In genomic region chr20:25221592-25222460, GRCh38 we compare ENCODE assay signal across 13 cellular contexts. TPM values are rescaled to one million over a fixed set of nuclear protein-coding genes. Genes with fewer than 3 reads are reported as not detected.
DNase-seq lines count a peak whose midpoint lies in the region; ATAC-seq, FAIRE-seq and TF ChIP-seq lines count a peak whose summit lies in the region.
"Had no signal": no experiment of that assay in that cellular context is flagged by ENCODE, and none has a peak within 500 bp of the region (broad histone marks: within the 10 kb centered on the region; RNA-seq: fewer than 3 reads in every experiment).

No MANE protein-coding gene starts in this region.

- no peak for DNase-seq in HepG2 (ENCODE audit: low spot score)
- no peak for DNase-seq in right lobe of liver
- DNase-seq in mammary epithelial cell, result no peak
- peak; percentile 75 for DNase-seq in mesenteric fat pad (ENCODE audit: low spot score)
- DNase-seq in T1000 (lab: John Stamatoyannopoulos, UW), result no peak
- DNase-seq: activated naive CD8-positive, alpha-beta T cell treated with anti-CD3 and anti-CD28 coated beads for 36 hours; natural killer cell; NK-92 treated with Interleukin-12 subunit alpha and Interleukin-12 subunit beta, amount 100 ng/mL, for 24 hours; small intestine had no signal

- H3K4me2 ChIP-seq in HepG2 (ENCODE audit: low read depth, low read length), result no peak overlapping the region
- no peak overlapping the region for H3K4me2 ChIP-seq in mammary epithelial cell (ENCODE audit: insufficient read depth, low read depth, low read length)

- no peak overlapping the region for H3K4me3 ChIP-seq in HepG2 (replicated peaks in 1 of 3; ENCODE audit: insufficient read depth in 1 of 3, low read depth in 2 of 3, low read length in 3 of 3)
- no peak overlapping the region for H3K4me3 ChIP-seq in right lobe of liver
- H3K4me3 ChIP-seq in mammary epithelial cell (replicated peaks in 1 of 3; ENCODE audit: insufficient read depth in 1 of 3, low read depth in 2 of 3, low read length in 3 of 3), result no peak overlapping the region

- H3K27me3 ChIP-seq in HepG2 (ENCODE audit: control insufficient read depth in 1 of 2, insufficient read depth in 2 of 2, low read length in 2 of 2) (no peaks in the 10 kb centered on the region), right lobe of liver (no peaks in the 10 kb centered on the region), mammary epithelial cell (ENCODE audit: insufficient read depth, low read length) (no peaks in the 10 kb centered on the region)

- H3K4me1 ChIP-seq in HepG2 (ENCODE audit: insufficient read depth, low read length), result peaks cover 37% of the 10 kb centered on the region
- H3K4me1 ChIP-seq in right lobe of liver, result peaks cover 0 to 11% (median 5%) of the 10 kb centered on the region in 4 donors
- H3K4me1 ChIP-seq in mammary epithelial cell (ENCODE audit: insufficient read depth, low read length), result peaks cover 43% of the 10 kb centered on the region

- no peaks in the 10 kb centered on the region for H3K79me2 ChIP-seq in HepG2 (ENCODE audit: insufficient read depth, low read length)
- peaks cover 21% of the 10 kb centered on the region for H3K79me2 ChIP-seq in mammary epithelial cell (ENCODE audit: insufficient read depth, low read length)

- POLR2A ChIA-PET in HepG2 (lab: Yijun Ruan, JAX), result interaction anchor here (2.2 to 6.5 kb wide), 3 partner anchors 11 to 26 kb away, joined by 9 to 72 read pairs (median 15); partner anchors contain the start of genes ENTPD6 and PYGB

- WGBS in HepG2 (ENCODE audit: low lambda C conversion rate), result 90% methylated on average over 29 of the region's 29 CpGs
- 93% methylated on average over 16 of the region's 29 CpGs for WGBS in right lobe of liver (ENCODE audit: insufficient coverage, low coverage, low lambda C conversion rate, missing lambda C conversion rate)
- 96% methylated on average over 23 of the region's 29 CpGs for WGBS in mammary epithelial cell (ENCODE audit: low coverage, missing lambda C conversion rate)

- dilution Hi-C loops in mammary epithelial cell (cut with HindIII; ENCODE audit: low sequenced_read_pairs), result no loop called here

- TF ChIP-seq POLR2A in HepG2 (IDR thresholded peaks at IDR 0.05; ENCODE audit: insufficient read depth in 1 of 2, low read depth in 2 of 2, low read length in 2 of 2), result no peak; a peak in 1 of 4 replicates
- TF ChIP-seq POLR2A in right lobe of liver (IDR thresholded peaks at IDR 0.05), result no peak

- intact Hi-C loops in HepG2 (cut with micrococcal nuclease; ENCODE audit: unreplicated experiment) (loop anchor here (2.0 kb wide), 1 partner anchor 27 kb away; the partner anchor contains the start of gene ENTPD6), right lobe of liver (cut with DNase I) (loop anchor here in 1 of 2 donors (10.0 kb wide), 1 partner anchor 73 kb away; no protein-coding TSS in a partner anchor), mammary epithelial cell (cut with micrococcal nuclease) (no loop called here)

- H3K9ac ChIP-seq in HepG2 (ENCODE audit: insufficient read depth, low read depth, low read length) (no peak overlapping the region), mammary epithelial cell (ENCODE audit: insufficient read depth, low read length) (no peak overlapping the region)

- in situ Hi-C loops in HepG2 (cut with HindIII; ENCODE audit: extremely low pct_ligation_motif_present, low pct_unique_long_range_greater_than_20kb), result no loop called here
- in situ Hi-C loops in mammary epithelial cell (cut with MboI; ENCODE audit: low sequenced_read_pairs in 2 of 2), result loop anchor here in 1 of 2 donors (25.0 kb wide), 1 partner anchor 90 kb away; no protein-coding TSS in a partner anchor

- no peak for TF ChIP-seq RAD21 in HepG2 (CRISPR knock-in tag; IDR thresholded peaks at IDR 0.05)

- ATAC-seq in HepG2 (no peak), right lobe of liver (no peak), GM19351 (IDR thresholded peaks at IDR 0.05; ENCODE audit: unreplicated experiment) (no peak), GM19455 (IDR thresholded peaks at IDR 0.05; ENCODE audit: unreplicated experiment) (no peak), GM21381 (IDR thresholded peaks at IDR 0.05; ENCODE audit: unreplicated experiment) (no peak)
- ATAC-seq: natural killer cell had no signal

- TF ChIP-seq EP300 in HepG2 (IDR thresholded peaks at IDR 0.05; ENCODE audit: low read depth in 2 of 2, low read length in 2 of 2) (no peak), HepG2 (CRISPR knock-in tag; IDR thresholded peaks at IDR 0.05; ENCODE audit: borderline replicate concordance) (no peak)

- no peaks in the 10 kb centered on the region for H3K9me3 ChIP-seq in HepG2 (ENCODE audit: low read length)
- no peaks in the 10 kb centered on the region for H3K9me3 ChIP-seq in right lobe of liver
- H3K9me3 ChIP-seq in mammary epithelial cell (replicated peaks; ENCODE audit: insufficient read depth, low read length), result no peaks in the 10 kb centered on the region

- CTCF ChIA-PET in HepG2 (lab: Yijun Ruan, JAX; ENCODE audit: low intra/inter-chr PET ratio, low total read pairs) (no interaction called here), mammary epithelial cell (lab: Charles Lee; ENCODE audit: low non-redundant PET) (no interaction called here)

- no peak for FAIRE-seq in HepG2 (lab: Jason Lieb, UNC)
- FAIRE-seq: small intestine, TTC549 had no signal

- no peak overlapping the region for H2AFZ ChIP-seq in HepG2 (ENCODE audit: low read length)
- no peak overlapping the region for H2AFZ ChIP-seq in mammary epithelial cell (ENCODE audit: low read depth, low read length)

- H3K36me3 ChIP-seq in HepG2 (replicated peaks in 1 of 2; ENCODE audit: control insufficient read depth in 1 of 2, insufficient read depth in 2 of 2, low read length in 2 of 2), result peaks cover 21 to 40% of the 10 kb centered on the region in 2 experiments
- peaks cover 0 to 7% (median 0%) of the 10 kb centered on the region in 4 donors for H3K36me3 ChIP-seq in right lobe of liver
- peaks cover 14% of the 10 kb centered on the region for H3K36me3 ChIP-seq in mammary epithelial cell (ENCODE audit: insufficient read depth, low read length)

- no peaks in the 10 kb centered on the region for H4K20me1 ChIP-seq in HepG2 (ENCODE audit: insufficient read depth, low read length)
- H4K20me1 ChIP-seq in mammary epithelial cell (ENCODE audit: insufficient read depth, low read length), result no peaks in the 10 kb centered on the region

- BruUV-seq in HepG2 (replicated peaks; lab: Mats Ljungman, UMichigan) (no TSS peak), mammary epithelial cell (replicated peaks; lab: Mats Ljungman, UMichigan) (no TSS peak)

- H3K27ac ChIP-seq in HepG2 (ENCODE audit: extremely low read length, insufficient read depth, low read length) (no peak overlapping the region), right lobe of liver (no peak overlapping the region), mammary epithelial cell (ENCODE audit: insufficient read depth, low read depth, low read length) (peak overlapping the region; percentile 51)

- TF ChIP-seq CTCF in HepG2 (CRISPR knock-in tag; IDR thresholded peaks at IDR 0.05), result no peak
- no peak for TF ChIP-seq CTCF in right lobe of liver (IDR thresholded peaks at IDR 0.05)
- no peak for TF ChIP-seq CTCF in mammary epithelial cell (conservative IDR thresholded peaks at IDR 0.05 in 1 of 2, IDR thresholded peaks at IDR 0.05 in 1 of 2; ENCODE audit: extremely low read depth in 1 of 2, insufficient read depth in 1 of 2, low read depth in 1 of 2, low read length in 2 of 2)

RNA-seq across cellular contexts. Expression of gene PYGB, which starts 26.1 kb away (rescaled TPM):
- total RNA-seq in HepG2 (2016; rRNA removed; fragmentation: Illumina TruSeq; extraction: Trizol) (82.0 and 86.3 TPM in 2 replicates), right lobe of liver (10 to 100 TPM in 3 of 6 experiments, 1 to 10 TPM in 3; 6.6 to 27.4 (median 13.2) TPM), mammary epithelial cell (1,000 to 10,000 TPM in 1 of 2 donors, 100 to 1,000 TPM in 1; 475 to 1,432 TPM), mesenteric fat pad (121 TPM)
- total RNA-seq in HepG2 (2016; cell fraction: cytosol; rRNA removed; fragmentation: Illumina TruSeq; extraction: Trizol; ENCODE audit: low read depth), result 5.4 and 6.5 TPM in 2 replicates
- total RNA-seq in HepG2 (2016; cell fraction: insoluble cytoplasmic fraction; rRNA removed; fragmentation: Illumina TruSeq; extraction: Trizol), result 69.1 and 89.6 TPM in 2 replicates
- total RNA-seq in HepG2 (2016; cell fraction: membrane; rRNA removed; fragmentation: Illumina TruSeq; extraction: Trizol), result 18.0 and 19.5 TPM in 2 replicates
- 59.8 and 63.0 TPM in 2 replicates for total RNA-seq in HepG2 (2016; cell fraction: nucleus; rRNA removed; fragmentation: Illumina TruSeq; extraction: Trizol)
- polyA plus RNA-seq in HepG2 (2011; rRNA removed) (24.2 and 37.5 TPM in 2 replicates), mammary epithelial cell (284 TPM)
- 24.4 and 27.4 TPM in 2 replicates for polyA plus RNA-seq in HepG2 (2011; cell fraction: cytosol; rRNA removed)
- polyA plus RNA-seq in HepG2 (2011; cell fraction: nucleus; rRNA removed), result 111 and 112 TPM in 2 replicates
- polyA plus RNA-seq in HepG2 (2012), result 26.9 and 46.5 TPM in 2 replicates
- polyA plus RNA-seq in HepG2 (2016; cell fraction: cytosol; fragmentation: Illumina TruSeq; extraction: Trizol; ENCODE audit: low read depth), result 3.5 TPM in 2 replicates
- polyA plus RNA-seq in HepG2 (2016; cell fraction: insoluble cytoplasmic fraction; fragmentation: Illumina TruSeq; extraction: Trizol; ENCODE audit: low read depth), result 45.7 and 58.6 TPM in 2 replicates
- 7.2 and 9.8 TPM in 2 replicates for polyA plus RNA-seq in HepG2 (2016; cell fraction: membrane; fragmentation: Illumina TruSeq; extraction: Trizol; ENCODE audit: low read depth)
- 79.7 and 85.5 TPM in 2 replicates for polyA plus RNA-seq in HepG2 (2016; cell fraction: nucleus; fragmentation: Illumina TruSeq; extraction: Trizol; ENCODE audit: insufficient read depth, low read depth)
- 26.5 and 80.5 TPM in 2 replicates for polyA minus RNA-seq in HepG2 (2011; rRNA and poly(A)+ RNA removed; ENCODE audit: low replicate concordance)
- 36.1 and 38.1 TPM in 2 replicates for polyA minus RNA-seq in HepG2 (2011; cell fraction: cytosol; rRNA and poly(A)+ RNA removed)
- polyA minus RNA-seq in HepG2 (2011; cell fraction: nucleus; rRNA and poly(A)+ RNA removed), result 27.9 and 31.3 TPM in 2 replicates
- polyA minus RNA-seq in mammary epithelial cell, result 595 TPM

RNA-seq across cellular contexts. Expression of gene ENTPD6, which starts 26.3 kb away (rescaled TPM):
- total RNA-seq in HepG2 (2016; rRNA removed; fragmentation: Illumina TruSeq; extraction: Trizol), result 98.4 and 164 TPM in 2 replicates
- 67.6 and 72.5 TPM in 2 replicates for total RNA-seq in HepG2 (2016; cell fraction: cytosol; rRNA removed; fragmentation: Illumina TruSeq; extraction: Trizol; ENCODE audit: low read depth)
- 90.5 and 177 TPM in 2 replicates for total RNA-seq in HepG2 (2016; cell fraction: insoluble cytoplasmic fraction; rRNA removed; fragmentation: Illumina TruSeq; extraction: Trizol)
- total RNA-seq in HepG2 (2016; cell fraction: membrane; rRNA removed; fragmentation: Illumina TruSeq; extraction: Trizol), result 139 and 152 TPM in 2 replicates
- 149 and 161 TPM in 2 replicates for total RNA-seq in HepG2 (2016; cell fraction: nucleus; rRNA removed; fragmentation: Illumina TruSeq; extraction: Trizol)
- polyA plus RNA-seq in HepG2 (2011; rRNA removed), result 172 and 221 TPM in 2 replicates
- polyA plus RNA-seq in HepG2 (2011; cell fraction: cytosol; rRNA removed), result 185 and 213 TPM in 2 replicates
- polyA plus RNA-seq in HepG2 (2011; cell fraction: nucleus; rRNA removed), result 538 and 633 TPM in 2 replicates
- 90.9 and 112 TPM in 2 replicates for polyA plus RNA-seq in HepG2 (2012)
- 59.4 and 67.7 TPM in 2 replicates for polyA plus RNA-seq in HepG2 (2016; cell fraction: cytosol; fragmentation: Illumina TruSeq; extraction: Trizol; ENCODE audit: low read depth)
- polyA plus RNA-seq in HepG2 (2016; cell fraction: insoluble cytoplasmic fraction; fragmentation: Illumina TruSeq; extraction: Trizol; ENCODE audit: low read depth), result 85.6 and 91.9 TPM in 2 replicates
- polyA plus RNA-seq in HepG2 (2016; cell fraction: membrane; fragmentation: Illumina TruSeq; extraction: Trizol; ENCODE audit: low read depth), result 104 and 119 TPM in 2 replicates
- 320 and 321 TPM in 2 replicates for polyA plus RNA-seq in HepG2 (2016; cell fraction: nucleus; fragmentation: Illumina TruSeq; extraction: Trizol; ENCODE audit: insufficient read depth, low read depth)
- polyA minus RNA-seq in HepG2 (2011; rRNA and poly(A)+ RNA removed; ENCODE audit: low replicate concordance), result 25.3 and 228 TPM in 2 replicates
- polyA minus RNA-seq in HepG2 (2011; cell fraction: cytosol; rRNA and poly(A)+ RNA removed), result 56.6 and 60.3 TPM in 2 replicates
- 98.2 and 106 TPM in 2 replicates for polyA minus RNA-seq in HepG2 (2011; cell fraction: nucleus; rRNA and poly(A)+ RNA removed)
- 10 to 100 TPM; 28.8 to 48.4 (median 34.6) TPM for total RNA-seq in right lobe of liver
- 100 to 1,000 TPM in 1 of 2 donors, 10 to 100 TPM in 1; 82.9 to 130 TPM for total RNA-seq in mammary epithelial cell
- 127 TPM for polyA plus RNA-seq in mammary epithelial cell
- 195 TPM for polyA minus RNA-seq in mammary epithelial cell
- total RNA-seq in mesenteric fat pad, result 54.3 TPM
